In the genomic region with DNA sequence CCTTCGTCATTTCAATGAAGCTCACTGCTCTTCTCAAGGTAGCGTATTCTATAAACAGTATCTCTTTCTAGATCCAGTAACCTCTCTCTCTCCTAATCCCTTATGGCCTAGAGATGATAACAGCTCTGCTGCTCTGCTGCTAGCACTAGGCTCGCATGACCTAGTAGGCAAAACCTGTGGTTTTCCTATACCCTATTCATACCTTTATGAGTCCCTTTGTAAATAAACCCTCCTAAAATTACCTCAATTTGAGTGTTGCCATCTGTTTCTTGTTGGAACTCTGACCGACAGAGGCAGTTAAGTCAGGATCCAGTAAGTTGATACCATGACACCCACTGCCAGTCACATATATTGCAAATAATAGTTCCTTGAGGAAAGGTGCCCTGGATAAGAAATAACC, we compare ENCODE assay signal across 1 cellular context.
TF ChIP-seq lines count a peak whose summit lies in the region.

No MANE protein-coding gene starts in this region.

TF ChIP-seq in GM12878, 131 proteins besides CTCF, POLR2A, EP300 and RAD21:
- TF ChIP-seq, protein P1, sequence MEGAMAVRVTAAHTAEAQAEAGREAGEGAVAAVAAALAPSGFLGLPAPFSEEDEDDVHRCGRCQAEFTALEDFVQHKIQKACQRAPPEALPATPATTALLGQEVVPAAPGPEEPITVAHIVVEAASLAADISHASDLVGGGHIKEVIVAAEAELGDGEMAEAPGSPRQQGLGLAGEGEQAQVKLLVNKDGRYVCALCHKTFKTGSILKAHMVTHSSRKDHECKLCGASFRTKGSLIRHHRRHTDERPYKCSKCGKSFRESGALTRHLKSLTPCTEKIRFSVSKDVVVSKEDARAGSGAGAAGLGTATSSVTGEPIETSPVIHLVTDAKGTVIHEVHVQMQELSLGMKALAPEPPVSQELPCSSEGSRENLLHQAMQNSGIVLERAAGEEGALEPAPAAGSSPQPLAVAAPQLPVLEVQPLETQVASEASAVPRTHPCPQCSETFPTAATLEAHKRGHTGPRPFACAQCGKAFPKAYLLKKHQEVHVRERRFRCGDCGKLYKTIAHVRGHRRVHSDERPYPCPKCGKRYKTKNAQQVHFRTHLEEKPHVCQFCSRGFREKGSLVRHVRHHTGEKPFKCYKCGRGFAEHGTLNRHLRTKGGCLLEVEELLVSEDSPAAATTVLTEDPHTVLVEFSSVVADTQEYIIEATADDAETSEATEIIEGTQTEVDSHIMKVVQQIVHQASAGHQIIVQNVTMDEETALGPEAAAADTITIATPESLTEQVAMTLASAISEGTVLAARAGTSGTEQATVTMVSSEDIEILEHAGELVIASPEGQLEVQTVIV (IDR thresholded peaks at IDR 0.05; ENCODE audit: borderline replicate concordance, partially characterized antibody) = no peak
- peak; percentile 78; the same call in 1 of the 3 replicates for TF ChIP-seq POU2F2 (IDR thresholded peaks at IDR 0.05; ENCODE audit: borderline replicate concordance, low read depth, low read length)
- TF ChIP-seq SUPT20H (IDR thresholded peaks at IDR 0.05; ENCODE audit: borderline replicate concordance, control insufficient read depth, low read depth, low read length) = no peak
- TF ChIP-seq EZH2 (IDR thresholded peaks at IDR 0.05; ENCODE audit: borderline replicate concordance, control insufficient read depth, low read depth, low read length) = no peak
- peak; percentile 80 for TF ChIP-seq RUNX3 (IDR thresholded peaks at IDR 0.05; ENCODE audit: low read length)
